In the genomic region with DNA sequence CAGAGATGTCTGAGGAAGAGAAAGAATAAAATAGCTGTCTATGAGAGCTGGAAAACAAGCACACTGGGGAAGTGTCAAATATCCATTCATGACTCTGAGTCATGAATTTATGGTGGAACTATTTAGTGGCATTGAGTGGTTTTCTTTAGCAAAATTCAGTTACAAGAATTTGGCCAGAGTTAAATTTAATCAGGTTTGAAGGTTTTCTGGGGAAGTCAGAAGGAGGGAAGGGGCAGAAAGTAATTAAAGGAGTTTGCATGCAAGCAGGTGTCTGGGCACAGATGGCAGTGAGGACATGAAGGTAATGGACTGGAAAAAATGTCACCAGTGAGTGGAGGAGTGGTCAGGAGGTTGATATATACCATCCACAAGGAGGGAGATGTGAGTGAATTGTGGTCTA, we compare ENCODE assay signal across 1 cellular context.
TF ChIP-seq lines count a peak whose summit lies in the region.

No MANE protein-coding gene starts in this region.

TF ChIP-seq in HEK293, 187 proteins besides CTCF, POLR2A, EP300 and RAD21 (continued from another document and continues in another):
- no peak for TF ChIP-seq GLI2 (tag by site-specific recombination; IDR thresholded peaks at IDR 0.05; ENCODE audit: borderline replicate concordance, low read depth)
- TF ChIP-seq OVOL3 (tag by site-specific recombination; IDR thresholded peaks at IDR 0.05) = no peak
- TF ChIP-seq ZNF112 (tag by site-specific recombination; IDR thresholded peaks at IDR 0.05) = no peak
- TF ChIP-seq, protein P1, sequence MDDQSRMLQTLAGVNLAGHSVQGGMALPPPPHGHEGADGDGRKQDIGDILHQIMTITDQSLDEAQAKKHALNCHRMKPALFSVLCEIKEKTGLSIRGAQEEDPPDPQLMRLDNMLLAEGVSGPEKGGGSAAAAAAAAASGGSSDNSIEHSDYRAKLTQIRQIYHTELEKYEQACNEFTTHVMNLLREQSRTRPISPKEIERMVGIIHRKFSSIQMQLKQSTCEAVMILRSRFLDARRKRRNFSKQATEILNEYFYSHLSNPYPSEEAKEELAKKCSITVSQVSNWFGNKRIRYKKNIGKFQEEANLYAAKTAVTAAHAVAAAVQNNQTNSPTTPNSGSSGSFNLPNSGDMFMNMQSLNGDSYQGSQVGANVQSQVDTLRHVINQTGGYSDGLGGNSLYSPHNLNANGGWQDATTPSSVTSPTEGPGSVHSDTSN (CRISPR knock-in tag; IDR thresholded peaks at IDR 0.05) = no peak
- TF ChIP-seq ZNF132 (tag by site-specific recombination; IDR thresholded peaks at IDR 0.05; ENCODE audit: borderline replicate concordance) = no peak
- TF ChIP-seq BCL11B (tag by site-specific recombination; IDR thresholded peaks at IDR 0.05; ENCODE audit: low read depth) = no peak
- peak; percentile 67 for TF ChIP-seq SCRT2 (tag by site-specific recombination; IDR thresholded peaks at IDR 0.05)
- TF ChIP-seq, protein P2, sequence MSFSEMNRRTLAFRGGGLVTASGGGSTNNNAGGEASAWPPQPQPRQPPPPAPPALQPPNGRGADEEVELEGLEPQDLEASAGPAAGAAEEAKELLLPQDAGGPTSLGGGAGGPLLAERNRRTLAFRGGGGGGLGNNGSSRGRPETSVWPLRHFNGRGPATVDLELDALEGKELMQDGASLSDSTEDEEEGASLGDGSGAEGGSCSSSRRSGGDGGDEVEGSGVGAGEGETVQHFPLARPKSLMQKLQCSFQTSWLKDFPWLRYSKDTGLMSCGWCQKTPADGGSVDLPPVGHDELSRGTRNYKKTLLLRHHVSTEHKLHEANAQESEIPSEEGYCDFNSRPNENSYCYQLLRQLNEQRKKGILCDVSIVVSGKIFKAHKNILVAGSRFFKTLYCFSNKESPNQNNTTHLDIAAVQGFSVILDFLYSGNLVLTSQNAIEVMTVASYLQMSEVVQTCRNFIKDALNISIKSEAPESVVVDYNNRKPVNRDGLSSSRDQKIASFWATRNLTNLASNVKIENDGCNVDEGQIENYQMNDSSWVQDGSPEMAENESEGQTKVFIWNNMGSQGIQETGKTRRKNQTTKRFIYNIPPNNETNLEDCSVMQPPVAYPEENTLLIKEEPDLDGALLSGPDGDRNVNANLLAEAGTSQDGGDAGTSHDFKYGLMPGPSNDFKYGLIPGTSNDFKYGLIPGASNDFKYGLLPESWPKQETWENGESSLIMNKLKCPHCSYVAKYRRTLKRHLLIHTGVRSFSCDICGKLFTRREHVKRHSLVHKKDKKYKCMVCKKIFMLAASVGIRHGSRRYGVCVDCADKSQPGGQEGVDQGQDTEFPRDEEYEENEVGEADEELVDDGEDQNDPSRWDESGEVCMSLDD (tag by site-specific recombination; IDR thresholded peaks at IDR 0.05) = no peak
- TF ChIP-seq HOXD13 (CRISPR knock-in tag; IDR thresholded peaks at IDR 0.05; ENCODE audit: borderline replicate concordance) = no peak
- TF ChIP-seq KLF7 (tag by site-specific recombination; IDR thresholded peaks at IDR 0.05; ENCODE audit: borderline replicate concordance) = no peak
- peak; percentile 51; the same call in 1 of the 2 replicates for TF ChIP-seq OSR2 (tag by site-specific recombination; IDR thresholded peaks at IDR 0.05)
- no peak for TF ChIP-seq MYNN (tag by site-specific recombination; IDR thresholded peaks at IDR 0.05; ENCODE audit: borderline replicate concordance)
- no peak for TF ChIP-seq ZNF311 (tag by site-specific recombination; IDR thresholded peaks at IDR 0.05; ENCODE audit: borderline replicate concordance)
- no peak for TF ChIP-seq SCRT1 (tag by site-specific recombination; IDR thresholded peaks at IDR 0.05; ENCODE audit: borderline replicate concordance)
- no peak for TF ChIP-seq ZNF404 (tag by site-specific recombination; IDR thresholded peaks at IDR 0.05)
- no peak for TF ChIP-seq GLIS2 (tag by site-specific recombination; IDR thresholded peaks at IDR 0.05)
- TF ChIP-seq, protein P3, sequence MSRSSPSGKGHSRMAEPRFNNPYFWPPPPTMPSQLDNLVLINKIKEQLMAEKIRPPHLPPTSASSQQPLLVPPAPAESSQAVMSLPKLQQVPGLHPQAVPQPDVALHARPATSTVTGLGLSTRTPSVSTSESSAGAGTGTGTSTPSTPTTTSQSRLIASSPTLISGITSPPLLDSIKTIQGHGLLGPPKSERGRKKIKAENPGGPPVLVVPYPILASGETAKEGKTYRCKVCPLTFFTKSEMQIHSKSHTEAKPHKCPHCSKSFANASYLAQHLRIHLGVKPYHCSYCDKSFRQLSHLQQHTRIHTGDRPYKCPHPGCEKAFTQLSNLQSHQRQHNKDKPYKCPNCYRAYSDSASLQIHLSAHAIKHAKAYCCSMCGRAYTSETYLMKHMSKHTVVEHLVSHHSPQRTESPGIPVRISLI (tag by site-specific recombination; IDR thresholded peaks at IDR 0.05) = no peak
- no peak for TF ChIP-seq KLF16 (tag by site-specific recombination; IDR thresholded peaks at IDR 0.05)
- TF ChIP-seq ZBTB21 (tag by site-specific recombination; IDR thresholded peaks at IDR 0.05) = no peak
- TF ChIP-seq ZNF747 (tag by site-specific recombination; IDR thresholded peaks at IDR 0.05) = no peak
- TF ChIP-seq, protein P4, sequence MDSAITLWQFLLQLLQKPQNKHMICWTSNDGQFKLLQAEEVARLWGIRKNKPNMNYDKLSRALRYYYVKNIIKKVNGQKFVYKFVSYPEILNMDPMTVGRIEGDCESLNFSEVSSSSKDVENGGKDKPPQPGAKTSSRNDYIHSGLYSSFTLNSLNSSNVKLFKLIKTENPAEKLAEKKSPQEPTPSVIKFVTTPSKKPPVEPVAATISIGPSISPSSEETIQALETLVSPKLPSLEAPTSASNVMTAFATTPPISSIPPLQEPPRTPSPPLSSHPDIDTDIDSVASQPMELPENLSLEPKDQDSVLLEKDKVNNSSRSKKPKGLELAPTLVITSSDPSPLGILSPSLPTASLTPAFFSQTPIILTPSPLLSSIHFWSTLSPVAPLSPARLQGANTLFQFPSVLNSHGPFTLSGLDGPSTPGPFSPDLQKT (IDR thresholded peaks at IDR 0.05; ENCODE audit: borderline replicate concordance, low read depth, low read length) = no peak
- peak; percentile 24; the same call in 1 of the 2 replicates for TF ChIP-seq SP2 (tag by site-specific recombination; IDR thresholded peaks at IDR 0.05)
- TF ChIP-seq KLF8 (tag by site-specific recombination; IDR thresholded peaks at IDR 0.05) = peak; percentile 75
- no peak for TF ChIP-seq ZNF239 (tag by site-specific recombination; IDR thresholded peaks at IDR 0.05)
- TF ChIP-seq ZFP37 (tag by site-specific recombination; IDR thresholded peaks at IDR 0.05) = no peak
- no peak for TF ChIP-seq FEZF1 (tag by site-specific recombination; IDR thresholded peaks at IDR 0.05)
- TF ChIP-seq, protein P5, sequence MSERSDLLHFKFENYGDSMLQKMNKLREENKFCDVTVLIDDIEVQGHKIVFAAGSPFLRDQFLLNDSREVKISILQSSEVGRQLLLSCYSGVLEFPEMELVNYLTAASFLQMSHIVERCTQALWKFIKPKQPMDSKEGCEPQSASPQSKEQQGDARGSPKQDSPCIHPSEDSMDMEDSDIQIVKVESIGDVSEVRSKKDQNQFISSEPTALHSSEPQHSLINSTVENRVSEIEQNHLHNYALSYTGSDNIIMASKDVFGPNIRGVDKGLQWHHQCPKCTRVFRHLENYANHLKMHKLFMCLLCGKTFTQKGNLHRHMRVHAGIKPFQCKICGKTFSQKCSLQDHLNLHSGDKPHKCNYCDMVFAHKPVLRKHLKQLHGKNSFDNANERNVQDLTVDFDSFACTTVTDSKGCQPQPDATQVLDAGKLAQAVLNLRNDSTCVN (tag by site-specific recombination; optimal IDR thresholded peaks at IDR 0.05) = peak; percentile 19
- TF ChIP-seq TRIM28 (IDR thresholded peaks at IDR 0.05; ENCODE audit: borderline replicate concordance, low read length) = no peak
- TF ChIP-seq ZFP41 (tag by site-specific recombination; IDR thresholded peaks at IDR 0.05; ENCODE audit: borderline replicate concordance) = no peak
- TF ChIP-seq, protein P6, sequence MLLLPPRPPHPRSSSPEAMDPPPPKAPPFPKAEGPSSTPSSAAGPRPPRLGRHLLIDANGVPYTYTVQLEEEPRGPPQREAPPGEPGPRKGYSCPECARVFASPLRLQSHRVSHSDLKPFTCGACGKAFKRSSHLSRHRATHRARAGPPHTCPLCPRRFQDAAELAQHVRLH (tag by site-specific recombination; IDR thresholded peaks at IDR 0.05) = no peak
- no peak for TF ChIP-seq ZNF596 (tag by site-specific recombination; IDR thresholded peaks at IDR 0.05)
- no peak for TF ChIP-seq ZNF23 (tag by site-specific recombination; IDR thresholded peaks at IDR 0.05; ENCODE audit: borderline replicate concordance)
- no peak for TF ChIP-seq ZFHX2 (tag by site-specific recombination; conservative IDR thresholded peaks at IDR 0.05)
- no peak for TF ChIP-seq ZNF473 (tag by site-specific recombination; IDR thresholded peaks at IDR 0.05)
- TF ChIP-seq, protein P7, sequence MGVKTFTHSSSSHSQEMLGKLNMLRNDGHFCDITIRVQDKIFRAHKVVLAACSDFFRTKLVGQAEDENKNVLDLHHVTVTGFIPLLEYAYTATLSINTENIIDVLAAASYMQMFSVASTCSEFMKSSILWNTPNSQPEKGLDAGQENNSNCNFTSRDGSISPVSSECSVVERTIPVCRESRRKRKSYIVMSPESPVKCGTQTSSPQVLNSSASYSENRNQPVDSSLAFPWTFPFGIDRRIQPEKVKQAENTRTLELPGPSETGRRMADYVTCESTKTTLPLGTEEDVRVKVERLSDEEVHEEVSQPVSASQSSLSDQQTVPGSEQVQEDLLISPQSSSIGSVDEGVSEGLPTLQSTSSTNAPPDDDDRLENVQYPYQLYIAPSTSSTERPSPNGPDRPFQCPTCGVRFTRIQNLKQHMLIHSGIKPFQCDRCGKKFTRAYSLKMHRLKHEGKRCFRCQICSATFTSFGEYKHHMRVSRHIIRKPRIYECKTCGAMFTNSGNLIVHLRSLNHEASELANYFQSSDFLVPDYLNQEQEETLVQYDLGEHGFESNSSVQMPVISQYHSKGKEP (tag by site-specific recombination; IDR thresholded peaks at IDR 0.05) = no peak
- TF ChIP-seq ZNF394 (tag by site-specific recombination; IDR thresholded peaks at IDR 0.05; ENCODE audit: borderline replicate concordance) = no peak; the same call in 1 of the 2 replicates
- TF ChIP-seq, protein P8, sequence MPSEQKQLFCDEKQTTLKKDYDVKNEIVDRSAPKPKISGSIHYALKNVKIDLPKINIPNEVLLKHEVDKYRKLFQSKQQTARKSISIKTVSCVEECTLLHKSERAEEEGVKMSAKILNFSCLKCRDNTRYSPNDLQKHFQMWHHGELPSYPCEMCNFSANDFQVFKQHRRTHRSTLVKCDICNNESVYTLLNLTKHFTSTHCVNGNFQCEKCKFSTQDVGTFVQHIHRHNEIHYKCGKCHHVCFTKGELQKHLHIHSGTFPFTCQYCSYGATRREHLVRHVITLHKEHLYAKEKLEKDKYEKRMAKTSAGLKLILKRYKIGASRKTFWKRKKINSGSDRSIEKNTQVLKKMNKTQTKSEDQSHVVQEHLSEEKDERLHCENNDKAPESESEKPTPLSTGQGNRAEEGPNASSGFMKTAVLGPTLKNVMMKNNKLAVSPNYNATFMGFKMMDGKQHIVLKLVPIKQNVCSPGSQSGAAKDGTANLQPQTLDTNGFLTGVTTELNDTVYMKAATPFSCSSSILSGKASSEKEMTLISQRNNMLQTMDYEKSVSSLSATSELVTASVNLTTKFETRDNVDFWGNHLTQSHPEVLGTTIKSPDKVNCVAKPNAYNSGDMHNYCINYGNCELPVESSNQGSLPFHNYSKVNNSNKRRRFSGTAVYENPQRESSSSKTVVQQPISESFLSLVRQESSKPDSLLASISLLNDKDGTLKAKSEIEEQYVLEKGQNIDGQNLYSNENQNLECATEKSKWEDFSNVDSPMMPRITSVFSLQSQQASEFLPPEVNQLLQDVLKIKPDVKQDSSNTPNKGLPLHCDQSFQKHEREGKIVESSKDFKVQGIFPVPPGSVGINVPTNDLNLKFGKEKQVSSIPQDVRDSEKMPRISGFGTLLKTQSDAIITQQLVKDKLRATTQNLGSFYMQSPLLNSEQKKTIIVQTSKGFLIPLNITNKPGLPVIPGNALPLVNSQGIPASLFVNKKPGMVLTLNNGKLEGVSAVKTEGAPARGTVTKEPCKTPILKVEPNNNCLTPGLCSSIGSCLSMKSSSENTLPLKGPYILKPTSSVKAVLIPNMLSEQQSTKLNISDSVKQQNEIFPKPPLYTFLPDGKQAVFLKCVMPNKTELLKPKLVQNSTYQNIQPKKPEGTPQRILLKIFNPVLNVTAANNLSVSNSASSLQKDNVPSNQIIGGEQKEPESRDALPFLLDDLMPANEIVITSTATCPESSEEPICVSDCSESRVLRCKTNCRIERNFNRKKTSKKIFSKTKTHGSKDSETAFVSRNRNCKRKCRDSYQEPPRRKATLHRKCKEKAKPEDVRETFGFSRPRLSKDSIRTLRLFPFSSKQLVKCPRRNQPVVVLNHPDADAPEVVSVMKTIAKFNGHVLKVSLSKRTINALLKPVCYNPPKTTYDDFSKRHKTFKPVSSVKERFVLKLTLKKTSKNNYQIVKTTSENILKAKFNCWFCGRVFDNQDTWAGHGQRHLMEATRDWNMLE (tag by site-specific recombination; conservative IDR thresholded peaks at IDR 0.05; ENCODE audit: low read depth) = no peak
- no peak for TF ChIP-seq ZNF658 (tag by site-specific recombination; IDR thresholded peaks at IDR 0.05)
- peak; percentile 76; the same call in 1 of the 2 replicates for TF ChIP-seq SP7 (tag by site-specific recombination; IDR thresholded peaks at IDR 0.05)
- TF ChIP-seq ZNF558 (tag by site-specific recombination; IDR thresholded peaks at IDR 0.05) = no peak
- TF ChIP-seq ZBTB7A (tag by site-specific recombination; IDR thresholded peaks at IDR 0.05; ENCODE audit: low read depth) = no peak
- no peak for TF ChIP-seq ZNF624 (tag by site-specific recombination; IDR thresholded peaks at IDR 0.05)
- TF ChIP-seq ZNF544 (tag by site-specific recombination; IDR thresholded peaks at IDR 0.05) = no peak
- TF ChIP-seq, protein P9, sequence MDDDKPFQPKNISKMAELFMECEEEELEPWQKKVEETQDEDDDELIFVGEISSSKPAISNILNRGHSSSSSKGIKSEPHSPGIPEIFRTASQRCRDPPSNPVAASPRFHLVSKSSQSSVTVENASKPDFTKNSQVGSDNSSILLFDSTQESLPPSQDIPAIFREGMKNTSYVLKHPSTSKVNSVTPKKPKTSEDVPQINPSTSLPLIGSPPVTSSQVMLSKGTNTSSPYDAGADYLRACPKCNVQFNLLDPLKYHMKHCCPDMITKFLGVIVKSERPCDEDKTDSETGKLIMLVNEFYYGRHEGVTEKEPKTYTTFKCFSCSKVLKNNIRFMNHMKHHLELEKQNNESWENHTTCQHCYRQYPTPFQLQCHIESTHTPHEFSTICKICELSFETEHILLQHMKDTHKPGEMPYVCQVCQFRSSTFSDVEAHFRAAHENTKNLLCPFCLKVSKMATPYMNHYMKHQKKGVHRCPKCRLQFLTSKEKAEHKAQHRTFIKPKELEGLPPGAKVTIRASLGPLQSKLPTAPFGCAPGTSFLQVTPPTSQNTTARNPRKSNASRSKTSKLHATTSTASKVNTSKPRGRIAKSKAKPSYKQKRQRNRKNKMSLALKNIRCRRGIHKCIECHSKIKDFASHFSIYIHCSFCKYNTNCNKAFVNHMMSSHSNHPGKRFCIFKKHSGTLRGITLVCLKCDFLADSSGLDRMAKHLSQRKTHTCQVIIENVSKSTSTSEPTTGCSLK (tag by site-specific recombination; IDR thresholded peaks at IDR 0.05) = no peak
- no peak for TF ChIP-seq EGR2 (tag by site-specific recombination; IDR thresholded peaks at IDR 0.05; ENCODE audit: low read depth)
- peak; percentile 62; the same call in 1 of the 2 replicates for TF ChIP-seq ZXDB (tag by site-specific recombination; IDR thresholded peaks at IDR 0.05)
